Comparison of ENCODE assay signal across 26 cellular contexts in genomic region chr2:121554998-121555397, GRCh38. TPM values are rescaled to one million over a fixed set of nuclear protein-coding genes. Genes with fewer than 3 reads are reported as not detected.
DNase-seq lines count a peak whose midpoint lies in the region; ATAC-seq and TF ChIP-seq lines count a peak whose summit lies in the region.
"Had no signal": no experiment of that assay in that cellular context is flagged by ENCODE, and none has a peak within 500 bp of the region (broad histone marks: within the 10 kb centered on the region; RNA-seq: fewer than 3 reads in every experiment).

No MANE protein-coding gene starts in this region.

- in situ Hi-C loops in GM13976 (cut with MboI; ENCODE audit: low sequenced_read_pairs, unreplicated experiment): no loop called here

- H3K27me3 ChIP-seq in right atrium auricular region (no peaks in the 10 kb centered on the region), OCI-LY1 (ENCODE audit: insufficient read depth, low read length) (no peaks in the 10 kb centered on the region)
- H3K27me3 ChIP-seq: dorsolateral prefrontal cortex, SJSA1, spleen had no signal

- H3K9ac ChIP-seq in OCI-LY1 (ENCODE audit: low read length): no peak overlapping the region

- H2AFZ ChIP-seq in OCI-LY1 (ENCODE audit: low read length): no peak overlapping the region

- no peaks in the 10 kb centered on the region for H3F3A ChIP-seq in OCI-LY1 (ENCODE audit: insufficient read depth, low read length)

- ATAC-seq in Right ventricle myocardium superior (ENCODE audit: poor library complexity): peak; percentile 60
- ATAC-seq: activated CD4-positive, CD25-positive, alpha-beta regulatory T cell treated with anti-CD3 and anti-CD28 coated beads, Interleukin-2, amount 50 U/mL, for 24 hours; PC-3 had no signal

- H3K27ac ChIP-seq in right atrium auricular region (no peak overlapping the region), OCI-LY1 (ENCODE audit: low read depth, low read length, poor library complexity, severe bottlenecking) (peak overlapping the region; percentile 7)
- H3K27ac ChIP-seq: HL-60, SJSA1, spleen had no signal

- H3K9me3 ChIP-seq in right atrium auricular region: no peaks in the 10 kb centered on the region
- no peaks in the 10 kb centered on the region; the same call in 1 of the 2 replicates for H3K9me3 ChIP-seq in OCI-LY1 (ENCODE audit: low read length)

- H4K20me1 ChIP-seq in OCI-LY1 (ENCODE audit: insufficient read depth, low read length): no peaks in the 10 kb centered on the region

- no peak overlapping the region for H3K4me2 ChIP-seq in OCI-LY1 (ENCODE audit: low read length)

- TF ChIP-seq CTCF in right atrium auricular region (IDR thresholded peaks at IDR 0.05): no peak
- TF ChIP-seq CTCF in OCI-LY1 (IDR thresholded peaks at IDR 0.05; ENCODE audit: low read length): no peak
- no peak for TF ChIP-seq CTCF in GM13976 (IDR thresholded peaks at IDR 0.05; ENCODE audit: borderline replicate concordance, control extremely low read depth, extremely low read depth, insufficient read depth, missing control alignments)

- H3K4me1 ChIP-seq in right atrium auricular region: peaks cover 0 to 33% of the 10 kb centered on the region in 2 donors
- H3K4me1 ChIP-seq in OCI-LY1 (ENCODE audit: insufficient read depth, low read length, severe bottlenecking): peaks cover 16% of the 10 kb centered on the region
- H3K4me1 ChIP-seq: SJSA1 had no signal

- H3K36me3 ChIP-seq in right atrium auricular region (no peaks in the 10 kb centered on the region), OCI-LY1 (ENCODE audit: insufficient read depth, low read length) (no peaks in the 10 kb centered on the region)
- H3K36me3 ChIP-seq: SJSA1 had no signal

- peaks cover 40% of the 10 kb centered on the region for H3K79me2 ChIP-seq in OCI-LY1 (ENCODE audit: insufficient read depth, low read length)

- H3K4me3 ChIP-seq in right atrium auricular region (no peak overlapping the region), OCI-LY1 (ENCODE audit: low read depth, low read length, poor library complexity, severe bottlenecking) (no peak overlapping the region)
- H3K4me3 ChIP-seq: dorsolateral prefrontal cortex, SJSA1, spleen had no signal

- intact Hi-C loops in Right ventricle myocardium superior (cut with DNase I): no loop called here

- H3K9me2 ChIP-seq in OCI-LY1 (ENCODE audit: low read depth, low read length): no peaks in the 10 kb centered on the region

- DNase-seq in Right ventricle myocardium superior (no peak), right atrium auricular region (ENCODE audit: low spot score) (no peak), left kidney (ENCODE audit: low read depth, low spot score) (peak; percentile 88), NCI-H187 treated with DMSO at 0.1 percent for 48 hours (lab: John Stamatoyannopoulos, UW) (no peak), GM13976 (ENCODE audit: low spot score) (no peak), SW480 (ENCODE audit: low spot score) (no peak)
- no peak for DNase-seq in stimulated activated naive CD4-positive, alpha-beta T cell (lab: John Stamatoyannopoulos, UW)
- DNase-seq: activated CD8-positive, alpha-beta memory T cell treated with anti-CD3 and anti-CD28 coated beads for 24 hours; DND-41; dorsolateral prefrontal cortex; foreskin melanocyte; H7; KBM-7; NCI-H1048; NCI-H2081; NCI-H774; PC-3; posterior cingulate gyrus; spleen had no signal

RNA-seq across cellular contexts. Expression of gene RNU4ATAC, which starts 24.3 kb away (rescaled TPM):
- total RNA-seq in Right ventricle myocardium superior (28.8 TPM), right atrium auricular region (not detected)
- total RNA-seq: activated T-helper 1 cell treated with anti-CD3 and anti-CD28 coated beads, Interleukin-12 subunit alpha, Interleukin-12 subunit beta, Interleukin-2, Interleukin-4 antibody, amounts not matched to agents 30 ng/mL and 10 ng/mL and 1 ng/mL, durations not matched to agents 14 hours and 24 hours and 36 hours; epithelial cell of proximal tubule; H7; myocyte; PC-3; SJSA1 had no signal

Comparison
In these comparisons a context has a peak if more than half of its experiments do, and no peak if none do; other contexts are left out.
1. RNA of gene RNU4ATAC, which starts 24.3 kb away (total RNA-seq): 28.8 TPM in Right ventricle myocardium superior (single experiment); not detected in right atrium auricular region; every median in the first group is over 10 times any median in the second.